15 cellular contexts compared by ENCODE assay signal in the genomic region with DNA sequence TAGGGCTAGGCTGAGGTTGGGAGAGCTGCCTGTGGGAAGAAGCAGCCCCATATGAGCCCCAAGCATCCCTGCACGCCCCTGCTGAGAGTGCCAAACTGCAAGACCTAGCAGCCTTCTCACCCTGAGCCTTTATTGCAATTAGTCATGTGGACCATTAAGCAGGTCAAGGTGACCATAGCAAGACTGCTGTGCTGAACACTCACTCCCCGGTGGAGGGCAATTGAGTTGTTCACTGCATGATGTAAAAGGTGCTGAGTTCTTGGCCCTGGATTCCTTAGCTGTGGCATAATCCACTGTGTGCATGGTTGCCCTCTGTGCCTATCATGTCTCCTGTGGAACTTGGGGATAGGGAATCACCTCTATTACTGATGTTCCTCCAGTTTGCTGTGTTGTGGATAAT.
DNase-seq lines count a peak whose midpoint lies in the region.
"Had no signal": no experiment of that assay in that cellular context is flagged by ENCODE, and none has a peak within 500 bp of the region (broad histone marks: within the 10 kb centered on the region; RNA-seq: fewer than 3 reads in every experiment).

No MANE protein-coding gene starts in this region.

- H3K27ac ChIP-seq in epithelial cell of prostate: peak overlapping the region; percentile 60
- H3K27ac ChIP-seq: A549, C4-2B had no signal

- DNase-seq in M059J (ENCODE audit: low read depth) (peak; percentile 38), epithelial cell of prostate (ENCODE audit: low read depth, low spot score) (no peak), kidney glomerular epithelial cell (lab: John Stamatoyannopoulos, UW) (peak; percentile 87), renal cortical epithelial cell (ENCODE audit: low read depth) (peak; percentile 92), NCI-H187 (lab: John Stamatoyannopoulos, UW) (no peak), NCI-H345 (lab: John Stamatoyannopoulos, UW) (no peak), cerebellum (ENCODE audit: low spot score) (no peak), inferior parietal cortex (ENCODE audit: extremely low spot score) (no peak)
- DNase-seq: BE2C; CD4-positive, alpha-beta memory T cell; DMS153; DMS79 treated with DMSO at 0.1 percent for 48 hours; H7 had no signal

Comparison
In these comparisons a context has a peak if more than half of its experiments do, and no peak if none do; other contexts are left out.
1. DNase-seq: peak in M059J (single experiment), kidney glomerular epithelial cell (single experiment) and renal cortical epithelial cell (single experiment); none in epithelial cell of prostate (single experiment), NCI-H187 (0 of 2), NCI-H345 (single experiment), cerebellum (single experiment) and inferior parietal cortex (single experiment).